ENCODE assay signal across 8 cellular contexts in genomic region chr9:93059097-93059959, GRCh38. TPM values are rescaled to one million over a fixed set of nuclear protein-coding genes. Genes with fewer than 3 reads are reported as not detected.
DNase-seq lines count a peak whose midpoint lies in the region; ATAC-seq and TF ChIP-seq lines count a peak whose summit lies in the region.

No MANE protein-coding gene starts in this region.

- no TSS peak for BruUV-seq in OCI-LY7 (replicated peaks; lab: Mats Ljungman, UMichigan)

- peaks cover 37% of the 10 kb centered on the region for H3K79me2 ChIP-seq in OCI-LY7 (ENCODE audit: insufficient read depth, low read depth, low read length)

- no peak for ATAC-seq in natural killer cell treated with Interleukin-12 subunit alpha and Interleukin-12 subunit beta and Interleukin-15 and Interleukin-18, amount 100 ng/mL, for 72 hours

- peak; percentile 45 for DNase-seq in stimulated activated CD4-positive, alpha-beta T cell treated with anti-CD3 and anti-CD28 coated beads, Interleukin-15, amount 100 ng/mL, for 24 hours
- DNase-seq in stimulated activated CD4-positive, alpha-beta T cell treated with anti-CD3 and anti-CD28 coated beads, Interleukin-4, amount 100 ng/mL, for 24 hours = no peak
- DNase-seq in OCI-LY7 (ENCODE audit: low spot score) (peak; percentile 66), NCI-H1694 (lab: John Stamatoyannopoulos, UW) (no peak), HT-29 (ENCODE audit: low spot score) (no peak), hepatic stellate cell (ENCODE audit: low spot score) (no peak)
- DNase-seq in natural killer cell treated with Interleukin-12 subunit alpha and Interleukin-12 subunit beta and Interleukin-15 and Interleukin-18, amount 100 ng/mL, for 72 hours (ENCODE audit: low spot score) = no peak

- POLR2A ChIA-PET in OCI-LY7 (lab: Charles Lee) = interaction anchor here (0.6 to 1.5 kb wide), 4 partner anchors 16 to 50 kb away, joined by 3 to 6 read pairs (median 3); no protein-coding TSS in a partner anchor

- no peaks in the 10 kb centered on the region for H3K36me3 Mint-ChIP-seq in natural killer cell treated with Interleukin-12 subunit alpha and Interleukin-12 subunit beta and Interleukin-15 and Interleukin-18, amount 100 ng/mL, for 72 hours

- intact Hi-C loops in OCI-LY7 (cut with micrococcal nuclease; ENCODE audit: unreplicated experiment) = no loop called here

- peak overlapping the region in 1 of 2 donors; percentile 71 for H3K27ac Mint-ChIP-seq in natural killer cell treated with Interleukin-12 subunit alpha and Interleukin-12 subunit beta and Interleukin-15 and Interleukin-18, amount 100 ng/mL, for 72 hours

- no peaks in the 10 kb centered on the region for H3K9me3 ChIP-seq in OCI-LY7 (ENCODE audit: low read length)

- peak overlapping the region; percentile 95 for H3K27ac ChIP-seq in OCI-LY7 (ENCODE audit: low read depth, low read length, poor library complexity, severe bottlenecking)
- peak overlapping the region; percentile 29 for H3K27ac ChIP-seq in cingulate gyrus (ENCODE audit: low read depth, low read length)

- no peak overlapping the region for H2AFZ ChIP-seq in OCI-LY7 (ENCODE audit: low read length)

- TF ChIP-seq CTCF in OCI-LY7 (conservative IDR thresholded peaks at IDR 0.05; ENCODE audit: low read length) = no peak

- CTCF ChIA-PET in OCI-LY7 (lab: Charles Lee; ENCODE audit: unreplicated experiment) = interaction anchor here (1.0 to 1.4 kb wide), 3 partner anchors 31 to 243 kb away, joined by 3 to 6 read pairs (median 3); no protein-coding TSS in a partner anchor

- peaks cover 10 to 24% of the 10 kb centered on the region in 2 donors for H3K27me3 Mint-ChIP-seq in natural killer cell treated with Interleukin-12 subunit alpha and Interleukin-12 subunit beta and Interleukin-15 and Interleukin-18, amount 100 ng/mL, for 72 hours

- peaks cover 81% of the 10 kb centered on the region for H3K4me1 ChIP-seq in OCI-LY7 (ENCODE audit: insufficient read depth, low read length, poor library complexity, severe bottlenecking)

- peaks cover 18% of the 10 kb centered on the region for H3K36me3 ChIP-seq in OCI-LY7 (ENCODE audit: insufficient read depth, low read length)

- H3K4me3 Mint-ChIP-seq in natural killer cell treated with Interleukin-12 subunit alpha and Interleukin-12 subunit beta and Interleukin-15 and Interleukin-18, amount 100 ng/mL, for 72 hours = peak overlapping the region; percentile 87

- H3K9me2 ChIP-seq in OCI-LY7 (ENCODE audit: insufficient read depth, low read length) = no peaks in the 10 kb centered on the region

- H3K4me2 ChIP-seq in OCI-LY7 (ENCODE audit: low read length) = peak overlapping the region; percentile 88

- H3K4me1 Mint-ChIP-seq in natural killer cell treated with Interleukin-12 subunit alpha and Interleukin-12 subunit beta and Interleukin-15 and Interleukin-18, amount 100 ng/mL, for 72 hours (ENCODE audit: low read depth in 2 of 2) = peaks cover 36 to 43% of the 10 kb centered on the region in 2 donors

- no peaks in the 10 kb centered on the region for H4K20me1 ChIP-seq in OCI-LY7 (ENCODE audit: insufficient read depth, low read length)

- no peaks in the 10 kb centered on the region for H3K9me3 Mint-ChIP-seq in natural killer cell treated with Interleukin-12 subunit alpha and Interleukin-12 subunit beta and Interleukin-15 and Interleukin-18, amount 100 ng/mL, for 72 hours

- peak overlapping the region; percentile 79 for H3K4me3 ChIP-seq in OCI-LY7 (ENCODE audit: low read depth, low read length, poor library complexity, severe bottlenecking)

RNA-seq across cellular contexts. Expression of gene SUSD3, which starts 0.8 kb away (rescaled TPM):
- 160 and 201 TPM in 2 replicates for total RNA-seq in OCI-LY7 (2014; rRNA removed; shearing (Covaris generic))
- 94.1 and 116 TPM in 2 replicates for total RNA-seq in OCI-LY7 (2022)
- total RNA-seq in natural killer cell treated with Interleukin-12 subunit alpha and Interleukin-12 subunit beta and Interleukin-15 and Interleukin-18, amount 100 ng/mL, for 72 hours = 1 to 10 TPM in 1 of 2 donors, under 1 TPM in 1; 0.67 to 3.3 TPM
- total RNA-seq in HT-29 (2014; rRNA removed; shearing (Covaris generic)) = 1.6 and 4.5 TPM in 2 replicates

RNA-seq across cellular contexts. Expression of gene CARD19, which starts 36.7 kb away (rescaled TPM):
- 18.4 and 26.8 TPM in 2 replicates for total RNA-seq in OCI-LY7 (2014; rRNA removed; shearing (Covaris generic))
- total RNA-seq in OCI-LY7 (2022) = 13.4 and 15.8 TPM in 2 replicates
- 10 to 100 TPM; 21.7 to 23.4 TPM for total RNA-seq in natural killer cell treated with Interleukin-12 subunit alpha and Interleukin-12 subunit beta and Interleukin-15 and Interleukin-18, amount 100 ng/mL, for 72 hours
- total RNA-seq in HT-29 (2014; rRNA removed; shearing (Covaris generic)) = 142 and 170 TPM in 2 replicates

Comparison
In these comparisons a context has a peak if more than half of its experiments do, and no peak if none do; other contexts are left out.
1. DNase-seq: peak in stimulated activated CD4-positive, alpha-beta T cell treated with anti-CD3 and anti-CD28 coated beads, Interleukin-15, amount 100 ng/mL, for 24 hours (single experiment) and OCI-LY7 (single experiment); none in stimulated activated CD4-positive, alpha-beta T cell treated with anti-CD3 and anti-CD28 coated beads, Interleukin-4, amount 100 ng/mL, for 24 hours (single experiment), natural killer cell treated with Interleukin-12 subunit alpha and Interleukin-12 subunit beta and Interleukin-15 and Interleukin-18, amount 100 ng/mL, for 72 hours (single experiment), NCI-H1694 (single experiment), HT-29 (single experiment) and hepatic stellate cell (single experiment).
2. RNA of gene SUSD3, which starts 0.8 kb away (total RNA-seq): 94.1 to 201 TPM in OCI-LY7; 1.6 to 4.5 TPM in HT-29 and 0.67 to 3.3 TPM in natural killer cell treated with Interleukin-12 subunit alpha and Interleukin-12 subunit beta and Interleukin-15 and Interleukin-18, amount 100 ng/mL, for 72 hours; every median in the first group is over 10 times any median in the second.